ENCODE assay signal across 18 cellular contexts in genomic region chr16:58225965-58226602, GRCh38. TPM values are rescaled to one million over a fixed set of nuclear protein-coding genes. Genes with fewer than 3 reads are reported as not detected.
DNase-seq lines count a peak whose midpoint lies in the region; ATAC-seq, FAIRE-seq and TF ChIP-seq lines count a peak whose summit lies in the region.
"Had no signal": no experiment of that assay in that cellular context is flagged by ENCODE, and none has a peak within 500 bp of the region (broad histone marks: within the 10 kb centered on the region; RNA-seq: fewer than 3 reads in every experiment).

No MANE protein-coding gene starts in this region.

- H3K4ac ChIP-seq in IMR-90 (ENCODE audit: low read depth, low read length) (no peak overlapping the region), H1 (replicated peaks; ENCODE audit: insufficient read length, low read depth, low read length) (no peak overlapping the region)

- H3K9ac ChIP-seq in SK-N-SH, result no peak overlapping the region
- H3K9ac ChIP-seq in IMR-90 (ENCODE audit: low read depth, low read length), result no peak overlapping the region
- no peak overlapping the region for H3K9ac ChIP-seq in H1 (replicated peaks in 1 of 4; ENCODE audit: extremely low read depth in 1 of 4, low read depth in 3 of 4, low read length in 3 of 4)
- H3K9ac ChIP-seq: BLaER1 had no signal

- no peaks in the 10 kb centered on the region for H3K9me3 ChIP-seq in SK-N-SH
- H3K9me3 ChIP-seq in IMR-90 (ENCODE audit: control insufficient read depth, insufficient read depth, low read length), result no peaks in the 10 kb centered on the region
- no peaks in the 10 kb centered on the region for H3K9me3 ChIP-seq in H1 (ENCODE audit: insufficient read depth in 2 of 2, low read depth in 1 of 2, low read length in 1 of 2)
- H3K9me3 ChIP-seq: BLaER1 had no signal

- H3K4me3 Mint-ChIP-seq in T-cell, result no peak overlapping the region
- H3K4me3 Mint-ChIP-seq in mesothelial cell of epicardium, result no peak overlapping the region
- H3K4me3 Mint-ChIP-seq: CD14-positive monocyte; CD4-positive, alpha-beta memory T cell; H9 had no signal

- no peaks in the 10 kb centered on the region for H3K4me1 ChIP-seq in SK-N-SH (ENCODE audit: control insufficient read depth in 1 of 2, insufficient read depth in 2 of 2, low read depth in 1 of 2, low read length in 1 of 2)
- no peaks in the 10 kb centered on the region for H3K4me1 ChIP-seq in IMR-90 (ENCODE audit: control insufficient read depth, insufficient read depth, low read length)
- H3K4me1 ChIP-seq in H1 (replicated peaks in 1 of 4; ENCODE audit: control insufficient read depth in 3 of 4, insufficient read depth in 4 of 4, low read length in 3 of 4), result peaks cover 0 to 4% (median 2%) of the 10 kb centered on the region in 4 experiments; a peak in 1 of 7 replicates
- H3K4me1 ChIP-seq: BLaER1 had no signal

- H2BK20ac ChIP-seq in IMR-90 (ENCODE audit: low read depth, low read length) (no peak overlapping the region), H1 (ENCODE audit: low read length) (no peak overlapping the region)

- no peaks in the 10 kb centered on the region for H3K23me2 ChIP-seq in H1 (ENCODE audit: low read depth, low read length)

- no peak overlapping the region for H2AK5ac ChIP-seq in IMR-90 (ENCODE audit: low read depth, low read length)
- no peak overlapping the region for H2AK5ac ChIP-seq in H1 (ENCODE audit: low read depth, low read length)

- no peaks in the 10 kb centered on the region for H3K36me3 ChIP-seq in SK-N-SH (replicated peaks in 1 of 2; ENCODE audit: control insufficient read depth in 1 of 2, insufficient read depth in 2 of 2, low read length in 1 of 2)
- H3K36me3 ChIP-seq in IMR-90 (ENCODE audit: control insufficient read depth, insufficient read depth, low read length), result no peaks in the 10 kb centered on the region
- no peaks in the 10 kb centered on the region for H3K36me3 ChIP-seq in H1 (ENCODE audit: control insufficient read depth in 2 of 4, insufficient read depth in 4 of 4, low read length in 3 of 4)
- H3K36me3 ChIP-seq: BLaER1 had no signal

- H3K27me3 Mint-ChIP-seq in T-cell (peaks cover 17 to 23% of the 10 kb centered on the region in 2 donors), mesothelial cell of epicardium (ENCODE audit: low read depth) (peaks cover 21% of the 10 kb centered on the region)

- H2BK120ac ChIP-seq in IMR-90 (ENCODE audit: low read depth, low read length) (no peak overlapping the region), H1 (replicated peaks; ENCODE audit: low read depth, low read length) (no peak overlapping the region)

- TF ChIP-seq CTCF in SK-N-SH (IDR thresholded peaks at IDR 0.05) (no peak), IMR-90 (conservative IDR thresholded peaks at IDR 0.05; ENCODE audit: low read depth, low read length) (no peak), H1 (IDR thresholded peaks at IDR 0.05; ENCODE audit: control extremely low read depth in 1 of 3, insufficient read depth in 1 of 3, low read depth in 1 of 3, low read length in 3 of 3) (no peak), mesothelial cell of epicardium (IDR thresholded peaks at IDR 0.05; ENCODE audit: unreplicated experiment) (no peak)

- H3K18ac ChIP-seq in IMR-90 (ENCODE audit: low read depth, low read length), result no peak overlapping the region
- H3K18ac ChIP-seq in H1 (ENCODE audit: extremely low read depth, low read length), result no peak overlapping the region

- H3K23ac ChIP-seq in IMR-90 (ENCODE audit: low read depth, low read length) (no peak overlapping the region), H1 (ENCODE audit: insufficient read length) (no peak overlapping the region)

- H4K5ac ChIP-seq in IMR-90 (ENCODE audit: low read depth, low read length) (no peak overlapping the region), H1 (ENCODE audit: insufficient read length, low read depth, low read length) (no peak overlapping the region)

- no peaks in the 10 kb centered on the region for H3K27me3 ChIP-seq in SK-N-SH (ENCODE audit: insufficient read depth)
- H3K27me3 ChIP-seq in IMR-90 (ENCODE audit: control insufficient read depth, insufficient read depth, low read length), result peaks cover 7% of the 10 kb centered on the region
- H3K27me3 ChIP-seq in H1 (replicated peaks in 1 of 4; ENCODE audit: control insufficient read depth in 3 of 4, extremely low read depth in 1 of 4, insufficient read depth in 3 of 4, low read length in 3 of 4), result no peaks in the 10 kb centered on the region
- H3K27me3 ChIP-seq: BLaER1 had no signal

- H3K27ac Mint-ChIP-seq in T-cell (no peak overlapping the region), mesothelial cell of epicardium (no peak overlapping the region)
- H3K27ac Mint-ChIP-seq: CD14-positive monocyte; CD4-positive, alpha-beta memory T cell; H9 had no signal

- H3K4me2 ChIP-seq in SK-N-SH (no peak overlapping the region), IMR-90 (ENCODE audit: low read depth, low read length) (no peak overlapping the region), H1 (ENCODE audit: insufficient read depth in 1 of 2, low read depth in 2 of 2, low read length in 2 of 2) (no peak overlapping the region)
- H3K4me2 ChIP-seq: BLaER1 had no signal

- TF ChIP-seq POLR2A in IMR-90 (IDR thresholded peaks at IDR 0.05; ENCODE audit: low read depth, low read length) (no peak), H1 (IDR thresholded peaks at IDR 0.05; ENCODE audit: control extremely low read depth in 1 of 2, low read depth in 2 of 2, low read length in 2 of 2) (no peak)

- FAIRE-seq in H1 (lab: Jason Lieb, UNC), result no peak

- no peaks in the 10 kb centered on the region for H3K9me1 ChIP-seq in IMR-90 (ENCODE audit: insufficient read depth, low read length)

- H3K4me1 Mint-ChIP-seq in T-cell (no peaks in the 10 kb centered on the region), mesothelial cell of epicardium (no peaks in the 10 kb centered on the region)
- H3K4me1 Mint-ChIP-seq: CD14-positive monocyte; CD4-positive, alpha-beta memory T cell had no signal

- H2AK9ac ChIP-seq in IMR-90 (replicated peaks; ENCODE audit: low read depth, low read length, poor library complexity), result no peak overlapping the region

- H3K36me3 Mint-ChIP-seq in T-cell (no peaks in the 10 kb centered on the region), mesothelial cell of epicardium (no peaks in the 10 kb centered on the region)
- H3K36me3 Mint-ChIP-seq: CD14-positive monocyte; CD4-positive, alpha-beta memory T cell had no signal

- H3K79me1 ChIP-seq in IMR-90 (ENCODE audit: low read depth in 1 of 2, low read length in 2 of 2), result no peaks in the 10 kb centered on the region
- no peaks in the 10 kb centered on the region; the same call in 1 of the 2 replicates for H3K79me1 ChIP-seq in H1 (ENCODE audit: low read depth, low read length)

- no peak overlapping the region for H2BK5ac ChIP-seq in IMR-90 (ENCODE audit: low read depth, low read length, poor library complexity, severe bottlenecking)
- H2BK5ac ChIP-seq in H1 (ENCODE audit: low read depth, low read length), result no peak overlapping the region

- intact Hi-C loops in IMR-90 (cut with micrococcal nuclease), result no loop called here

- H3K4me3 ChIP-seq in SK-N-SH (ENCODE audit: low read depth in 2 of 2, low read length in 1 of 2) (no peak overlapping the region), IMR-90 (ENCODE audit: insufficient read depth, low read depth, low read length) (no peak overlapping the region), H1 (ENCODE audit: extremely low read depth in 1 of 4, insufficient read depth in 2 of 4, low read depth in 3 of 4, low read length in 4 of 4) (no peak overlapping the region)
- H3K4me3 ChIP-seq: BLaER1 had no signal

- no peak overlapping the region for H2AFZ ChIP-seq in SK-N-SH (ENCODE audit: low read depth)
- H2AFZ ChIP-seq in IMR-90 (replicated peaks; ENCODE audit: low read length, poor library complexity), result peak overlapping the region; percentile 13
- 0 out of 2 replicates have a peak overlapping the region, but pooled peaks have one; percentile 8 for H2AFZ ChIP-seq in H1 (ENCODE audit: low read length)

- H3K27ac ChIP-seq in SK-N-SH (ENCODE audit: low read depth in 2 of 2, low read length in 1 of 2) (no peak overlapping the region), IMR-90 (ENCODE audit: insufficient read depth, low read length) (no peak overlapping the region), H1 (ENCODE audit: low read depth, low read length) (no peak overlapping the region)
- H3K27ac ChIP-seq: 22Rv1, BLaER1, HL-60 had no signal

- TF ChIP-seq RAD21 in SK-N-SH (IDR thresholded peaks at IDR 0.05; ENCODE audit: low read length) (no peak), IMR-90 (IDR thresholded peaks at IDR 0.05; ENCODE audit: low read length) (no peak), H1 (IDR thresholded peaks at IDR 0.05 in 1 of 2, conservative IDR thresholded peaks at IDR 0.05 in 1 of 2; ENCODE audit: low read depth in 2 of 2, low read length in 2 of 2) (no peak)

- TF ChIP-seq EP300 in SK-N-SH (IDR thresholded peaks at IDR 0.05; ENCODE audit: borderline replicate concordance in 1 of 2, low read depth in 1 of 2, low read length in 1 of 2) (no peak), H1 (IDR thresholded peaks at IDR 0.05; ENCODE audit: borderline replicate concordance in 1 of 2, low read depth in 2 of 2, low read length in 2 of 2) (no peak)

- CTCF ChIA-PET in SK-N-SH (lab: Yijun Ruan, JAX) (no interaction called here), IMR-90 (lab: Yijun Ruan, JAX) (interaction anchor here (1.1 kb wide), 1 partner anchor 19 kb away, joined by 4 read pairs; no protein-coding TSS in a partner anchor), H1 (lab: Charles Lee; ENCODE audit: partially characterized antibody) (interaction anchor here (1.2 kb wide), 1 partner anchor 16 kb away, joined by 4 read pairs; no protein-coding TSS in a partner anchor), T-cell (lab: Charles Lee) (interaction anchor here in 1 of 2 donors (0.6 kb wide), 1 partner anchor 107 kb away, joined by 3 read pairs; no protein-coding TSS in a partner anchor)

- ATAC-seq in SK-N-SH treated with all-trans-retinoic acid at 6 μM for 48 hours (no peak), IMR-90 (ENCODE audit: low read depth) (no peak), T-cell (replicated peaks in 1 of 4) (no peak)

- H4K20me1 ChIP-seq in SK-N-SH (ENCODE audit: insufficient read depth), result no peaks in the 10 kb centered on the region
- no peaks in the 10 kb centered on the region for H4K20me1 ChIP-seq in IMR-90 (ENCODE audit: insufficient read depth, low read length)
- H4K20me1 ChIP-seq in H1 (replicated peaks in 1 of 2; ENCODE audit: control insufficient read depth in 1 of 2, insufficient read depth in 2 of 2, low read length in 2 of 2), result no peaks in the 10 kb centered on the region
- H4K20me1 ChIP-seq: BLaER1 had no signal

- DNase-seq in SK-N-SH (no peak), IMR-90 (no peak), SK-N-DZ (ENCODE audit: low spot score) (peak; percentile 26), H1 (ENCODE audit: low read depth in 1 of 2, low spot score in 2 of 2) (no peak), T-cell (no peak), mesothelial cell of epicardium (ENCODE audit: low spot score in 2 of 2, unreplicated experiment in 2 of 2) (no peak)
- DNase-seq in stimulated activated CD4-positive, alpha-beta T cell treated with anti-CD3 and anti-CD28 coated beads, Interleukin-12 subunit alpha, Interleukin-12 subunit beta, amount 100 ng/mL, for 4 hours, result no peak
- DNase-seq: CD4-positive, alpha-beta memory T cell; DMS153; DMS79; GDM1; GOT3; H9 had no signal

- H3K14ac ChIP-seq in IMR-90 (replicated peaks; ENCODE audit: low read depth, low read length) (no peak overlapping the region), H1 (ENCODE audit: insufficient read length) (no peak overlapping the region)

- H2BK12ac ChIP-seq in H1 (ENCODE audit: low read depth, low read length), result no peak overlapping the region

- no TSS peak for BruUV-seq in IMR-90 (replicated peaks; lab: Mats Ljungman, UMichigan)

- H2BK15ac ChIP-seq in IMR-90 (ENCODE audit: low read depth, low read length), result no peak overlapping the region
- no peak overlapping the region for H2BK15ac ChIP-seq in H1 (ENCODE audit: low read length)

- 51% methylated on average over 8 of the region's 8 CpGs for WGBS in SK-N-SH (ENCODE audit: low lambda C conversion rate)
- 50% methylated on average over 7 of the region's 8 CpGs; no CpG with 5 or more reads in 1 of the 2 experiments for WGBS in IMR-90 (ENCODE audit: extremely low coverage in 2 of 2, insufficient read length in 1 of 2), 2 experiments
- 82% methylated on average over 8 of the region's 8 CpGs; no CpG with 5 or more reads in 1 of the 2 experiments for WGBS in H1 (ENCODE audit: extremely low coverage in 1 of 2, insufficient coverage in 1 of 2, insufficient read length in 1 of 2, insufficient replicate concordance in 2 of 2, low coverage in 1 of 2, low lambda C conversion rate in 2 of 2, missing lambda C conversion rate in 1 of 2), 2 experiments

- in situ Hi-C loops in IMR-90 (cut with MboI; ENCODE audit: low sequenced_read_pairs), result no loop called here

- POLR2A ChIA-PET in SK-N-SH (lab: Yijun Ruan, JAX) (no interaction called here), IMR-90 (lab: Charles Lee; ENCODE audit: unreplicated experiment) (no interaction called here), H1 (lab: Charles Lee; ENCODE audit: partially characterized antibody) (no interaction called here), T-cell (lab: Charles Lee) (no interaction called here)

- H4K91ac ChIP-seq in IMR-90 (ENCODE audit: insufficient read depth, low read depth, low read length), result no peak overlapping the region
- no peak overlapping the region for H4K91ac ChIP-seq in H1 (replicated peaks; ENCODE audit: insufficient read length, low read length)

- H4K8ac ChIP-seq in IMR-90 (ENCODE audit: low read depth in 2 of 2, low read length in 2 of 2), result no peak overlapping the region
- no peak overlapping the region for H4K8ac ChIP-seq in H1 (ENCODE audit: extremely low read depth, insufficient read depth, low read length)

- no peak overlapping the region for H3K56ac ChIP-seq in IMR-90 (ENCODE audit: extremely low read depth, insufficient read depth, low read length)
- H3K56ac ChIP-seq in H1 (replicated peaks; ENCODE audit: insufficient read length, low read depth, low read length), result no peak overlapping the region

- H3K9me3 Mint-ChIP-seq in T-cell (no peaks in the 10 kb centered on the region), mesothelial cell of epicardium (no peaks in the 10 kb centered on the region)
- H3K9me3 Mint-ChIP-seq: CD4-positive, alpha-beta memory T cell; H9 had no signal

- no peaks in the 10 kb centered on the region for H3K9me2 ChIP-seq in SK-N-SH

- H3F3A ChIP-seq in SK-N-SH (replicated peaks; ENCODE audit: insufficient read depth), result no peaks in the 10 kb centered on the region

- dilution Hi-C loops in IMR-90 (cut with HindIII; ENCODE audit: low sequenced_read_pairs, unreplicated experiment), result no loop called here

- H3K79me2 ChIP-seq in SK-N-SH (ENCODE audit: insufficient read depth) (no peaks in the 10 kb centered on the region), H1 (ENCODE audit: control insufficient read depth in 1 of 2, insufficient read depth in 2 of 2, low read length in 2 of 2) (no peaks in the 10 kb centered on the region)

RNA-seq across cellular contexts. Expression of gene CSNK2A2, which starts 28.2 kb away (rescaled TPM):
- 25.8 and 27.0 TPM in 2 replicates for polyA plus RNA-seq in SK-N-SH (2012; rRNA removed)
- polyA plus RNA-seq in SK-N-SH (2012; cell fraction: cytosol; rRNA removed), result 37.8 and 39.0 TPM in 2 replicates
- 23.2 and 30.5 TPM in 2 replicates for polyA plus RNA-seq in SK-N-SH (2012; cell fraction: nucleus; rRNA removed)
- total RNA-seq in IMR-90 (2012; rRNA removed), result 15.6 and 16.9 TPM in 2 replicates
- 21.1 and 27.5 TPM in 2 replicates for polyA plus RNA-seq in IMR-90 (2012; rRNA removed)
- 9.9 and 19.9 TPM in 2 replicates for polyA plus RNA-seq in IMR-90 (2012; cell fraction: cytosol; rRNA removed)
- polyA plus RNA-seq in IMR-90 (2012; cell fraction: nucleus; rRNA removed; ENCODE audit: low replicate concordance), result 6.6 and 27.4 TPM in 2 replicates
- polyA plus RNA-seq in SK-N-DZ (2014; cell fraction: cytosol; rRNA removed), result 31.2 and 47.3 TPM in 2 replicates
- 20.1 and 23.5 TPM in 2 replicates for polyA plus RNA-seq in SK-N-DZ (2014; cell fraction: nucleus; rRNA removed)
- total RNA-seq in H1 (2021; fragmentation: NEBNext Ultra II Directional; extraction: Animal tissue kit (Norgen Biotek cat#: 25700)), result 124 and 128 TPM in 2 replicates
- polyA plus RNA-seq in H1 (2011; rRNA removed), result 29.4 and 37.9 TPM in 2 replicates
- 37.1 TPM for polyA plus RNA-seq in H1 (2011; cell fraction: cytosol; rRNA removed)
- 33.0 TPM for polyA plus RNA-seq in H1 (2011; cell fraction: nucleus; rRNA removed)
- polyA plus RNA-seq in H1 (2012, experiment 1 of 2), result 59.7 to 79.1 TPM (median 65.0 TPM) in 4 replicates
- 27.6 TPM for polyA plus RNA-seq in H1 (2012, experiment 2 of 2)
- polyA plus RNA-seq in H1 (2013, experiment 1 of 2), result 58.0 TPM
- polyA plus RNA-seq in H1 (2013, experiment 2 of 2), result 54.7 TPM
- polyA minus RNA-seq in H1 (2011; rRNA and poly(A)+ RNA removed), result 148 and 169 TPM in 2 replicates
- 74.3 TPM for polyA minus RNA-seq in H1 (2011; cell fraction: cytosol; rRNA and poly(A)+ RNA removed)
- 97.3 TPM for polyA minus RNA-seq in H1 (2011; cell fraction: nucleus; rRNA and poly(A)+ RNA removed)
- total RNA-seq in T-cell, result 10 to 100 TPM; 51.9 to 62.4 (median 55.0) TPM
- 76.8 to 80.9 TPM (median 79.3 TPM) in 3 replicates for total RNA-seq in mesothelial cell of epicardium
